In the genomic region with DNA sequence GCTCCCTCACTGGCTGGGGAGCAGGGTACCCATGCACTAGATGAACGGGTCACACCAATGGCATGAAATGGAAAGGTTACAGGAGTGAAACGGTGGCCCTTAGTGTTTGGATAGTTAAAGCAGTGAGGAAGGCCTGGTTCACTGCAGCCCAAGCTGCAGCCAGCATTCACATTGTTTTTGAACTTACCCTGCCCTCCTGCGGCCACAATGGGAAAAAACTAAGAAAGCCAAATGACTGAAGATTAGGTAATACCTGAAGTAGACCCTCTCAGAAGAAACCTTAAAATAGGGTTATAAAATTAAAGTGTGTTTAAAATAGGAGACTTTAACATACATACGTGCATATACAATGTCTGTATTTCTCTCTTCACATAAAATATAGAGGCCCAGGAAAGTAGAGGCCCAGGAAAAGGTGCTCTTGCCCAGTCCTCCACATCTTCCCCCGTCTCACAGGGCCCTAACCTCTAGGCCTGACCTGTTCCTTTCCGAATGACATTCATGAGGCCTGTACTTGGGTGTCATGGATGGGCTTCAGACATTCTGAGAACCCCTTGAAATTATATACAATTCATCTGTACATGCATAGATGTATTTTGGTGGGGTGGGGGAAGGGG, we compare ENCODE assay signal across 8 cellular contexts. TPM values are rescaled to one million over a fixed set of nuclear protein-coding genes. Genes with fewer than 3 reads are reported as not detected.
A peak's percentile ranks its signal among the peaks of the same experiment; 100 is the strongest.
DNase-seq lines count a peak whose midpoint lies in the region; ATAC-seq, FAIRE-seq and TF ChIP-seq lines count a peak whose summit lies in the region.

No MANE protein-coding gene starts in this region.

- H3K36me3 ChIP-seq in SJCRH30 (no peaks in the 10 kb centered on the region), pancreas (no peaks in the 10 kb centered on the region)

- no peak for FAIRE-seq in pancreas (lab: Jason Lieb, UNC)

- intact Hi-C loops in pancreas (cut with DNase I), result loop anchor here in 2 of 3 donors (5.0 kb wide), 2 partner anchors 105 to 110 kb away; a partner anchor contains a TSS

- H3K4me3 ChIP-seq in SJCRH30, result no peak overlapping the region
- H3K4me3 ChIP-seq in pancreas, result no peak overlapping the region

- ATAC-seq in GM21576 (IDR thresholded peaks at IDR 0.05; ENCODE audit: unreplicated experiment), result peak; percentile 66
- ATAC-seq in pancreas, result peak; percentile 89 to 99 (median 98)
- ATAC-seq in GM18505 (IDR thresholded peaks at IDR 0.05; ENCODE audit: unreplicated experiment), result no peak

- DNase-seq in DMS 273 treated with DMSO at 0.1 percent for 48 hours (lab: John Stamatoyannopoulos, UW) (peak; percentile 49), M059J (ENCODE audit: low read depth) (peak; percentile 74), SJCRH30 (peak; percentile 62 to 85), globus pallidus (ENCODE audit: low spot score) (peak; percentile 61), pancreas (peak in 5 of 6 donors; percentile 33 to 77 (median 50))
- DNase-seq in activated naive CD4-positive, alpha-beta T cell treated with Interleukin-2 at 50 U/mL for 16 hours, result peak; percentile 59

- WGBS in pancreas, 2 donors, result 15 to 17% methylated on average over 6 of the region's 6 CpGs

- no peak for TF ChIP-seq POLR2A in GM18505 (IDR thresholded peaks at IDR 0.05; ENCODE audit: borderline replicate concordance, extremely low read depth, insufficient read depth, insufficient read length)

- TF ChIP-seq CTCF in pancreas (IDR thresholded peaks at IDR 0.05), result peak; percentile 24 to 51 (median 44)

- H3K27me3 ChIP-seq in SJCRH30 (no peaks in the 10 kb centered on the region), pancreas (no peaks in the 10 kb centered on the region)

- no peak overlapping the region for H3K27ac ChIP-seq in SJCRH30
- no peak overlapping the region for H3K27ac ChIP-seq in pancreas

- H3K9me3 ChIP-seq in SJCRH30 (replicated peaks) (no peaks in the 10 kb centered on the region), pancreas (no peaks in the 10 kb centered on the region)

- peaks cover 16% of the 10 kb centered on the region for H3K4me1 ChIP-seq in SJCRH30
- H3K4me1 ChIP-seq in pancreas, result no peaks in the 10 kb centered on the region

RNA-seq across cellular contexts. Expression of a gene that starts 33.3 kb away (rescaled TPM):
- total RNA-seq in M059J (2014; rRNA removed; shearing (Covaris generic)), result 7.5 and 13.3 TPM in 2 replicates
- total RNA-seq in SJCRH30 (2014; rRNA removed; shearing (Covaris generic)), result 1.7 and 4.4 TPM in 2 replicates
- 10 to 100 TPM in 1 of 6 donors, 1 to 10 TPM in 5; 5.7 to 14.0 (median 7.4) TPM for total RNA-seq in pancreas
- polyA plus RNA-seq in pancreas, result 1 to 10 TPM; 7.1 to 8.5 TPM

RNA-seq across cellular contexts. Expression of a gene that starts 34.0 kb away (rescaled TPM):
- total RNA-seq in M059J (2014; rRNA removed; shearing (Covaris generic)), result 43.9 and 66.9 TPM in 2 replicates
- 16.8 and 19.0 TPM in 2 replicates for total RNA-seq in SJCRH30 (2014; rRNA removed; shearing (Covaris generic))
- 1 to 10 TPM in 4 of 6 donors, under 1 TPM in 2; 0.35 to 7.5 (median 1.2) TPM for total RNA-seq in pancreas
- polyA plus RNA-seq in pancreas, result 1 to 10 TPM; 2.0 TPM

RNA-seq across cellular contexts. Expression of a gene that starts 58.0 kb away (rescaled TPM):
- 29.4 and 32.0 TPM in 2 replicates for total RNA-seq in M059J (2014; rRNA removed; shearing (Covaris generic))
- total RNA-seq in SJCRH30 (2014; rRNA removed; shearing (Covaris generic)), result 42.6 and 46.3 TPM in 2 replicates
- 10 to 100 TPM in 4 of 6 donors, 1 to 10 TPM in 2; 8.5 to 17.6 (median 10.8) TPM for total RNA-seq in pancreas
- polyA plus RNA-seq in pancreas, result 10 to 100 TPM; 16.9 to 24.3 TPM

RNA-seq across cellular contexts. Expression of a gene that starts 58.3 kb away (rescaled TPM):
- total RNA-seq in M059J (2014; rRNA removed; shearing (Covaris generic)), result 115 and 119 TPM in 2 replicates
- 125 and 132 TPM in 2 replicates for total RNA-seq in SJCRH30 (2014; rRNA removed; shearing (Covaris generic))
- 10 to 100 TPM; 62.1 to 91.0 (median 67.9) TPM for total RNA-seq in pancreas
- polyA plus RNA-seq in pancreas, result 100 to 1,000 TPM; 246 to 258 TPM
